In genomic region chr5:45281081-45281480, GRCh38 we compare ENCODE assay signal across 28 cellular contexts.
"Had no signal": no experiment of that assay in that cellular context is flagged by ENCODE, and none has a peak within 500 bp of the region (broad histone marks: within the 10 kb centered on the region; RNA-seq: fewer than 3 reads in every experiment).

No MANE protein-coding gene starts in this region.

- H3K27me3 Mint-ChIP-seq: activated naive CD8-positive, alpha-beta T cell treated with anti-CD3 and anti-CD28 coated beads, Interleukin-2, amount 10 ng/mL, durations not matched to agents 7 days and 5 days; IgD-negative memory B cell; T-cell had no signal

- H3K4me3 ChIP-seq: adrenal gland, MG63, Peyer's patch, SJSA1 had no signal

- H3K36me3 ChIP-seq: adrenal gland, MG63, Peyer's patch, SJSA1, WERI-Rb-1 had no signal

- H3K27me3 ChIP-seq: adrenal gland, MG63, Peyer's patch, SJSA1 had no signal

- H3K27ac ChIP-seq: adrenal gland, KMS-11, Peyer's patch, RWPE1, SJSA1, WERI-Rb-1 had no signal

- H3K9me3 ChIP-seq: adrenal gland, MG63, Peyer's patch, SJSA1 had no signal

- H3K36me3 Mint-ChIP-seq: activated naive CD8-positive, alpha-beta T cell treated with anti-CD3 and anti-CD28 coated beads, Interleukin-2, amount 10 ng/mL, durations not matched to agents 7 days and 5 days; IgD-negative memory B cell; T-cell had no signal

- H3K4me3 Mint-ChIP-seq: activated CD8-positive, alpha-beta T cell treated with anti-CD3 and anti-CD28 coated beads, Interleukin-2, amount 10 ng/mL, durations not matched to agents 7 days and 5 days; activated naive CD8-positive, alpha-beta T cell treated with anti-CD3 and anti-CD28 coated beads, Interleukin-2, amount 10 ng/mL, durations not matched to agents 7 days and 5 days; IgD-negative memory B cell; T-cell had no signal

- H3K4me2 ChIP-seq: KMS-11 had no signal

- H3K4me1 Mint-ChIP-seq: activated naive CD8-positive, alpha-beta T cell treated with anti-CD3 and anti-CD28 coated beads, Interleukin-2, amount 10 ng/mL, durations not matched to agents 7 days and 5 days; T-cell had no signal

- ATAC-seq: activated CD4-positive, CD25-positive, alpha-beta regulatory T cell treated with anti-CD3 and anti-CD28 coated beads, Interleukin-2, amount 50 U/mL, for 24 hours; activated CD8-positive, alpha-beta T cell treated with anti-CD3 and anti-CD28 coated beads, Interleukin-2, amount 10 ng/mL, durations not matched to agents 7 days and 5 days; SK-N-SH treated with all-trans-retinoic acid at 6 μM for 48 hours; T-cell had no signal

- H3K27ac Mint-ChIP-seq: activated CD8-positive, alpha-beta T cell treated with anti-CD3 and anti-CD28 coated beads, Interleukin-2, amount 10 ng/mL, durations not matched to agents 7 days and 5 days; activated naive CD8-positive, alpha-beta T cell treated with anti-CD3 and anti-CD28 coated beads, Interleukin-2, amount 10 ng/mL, durations not matched to agents 7 days and 5 days; IgD-negative memory B cell; T-cell had no signal

- DNase-seq: activated CD4-positive, alpha-beta T cell treated with anti-CD3 and anti-CD28 coated beads for 48 hours; activated CD4-positive, alpha-beta T cell treated with anti-CD3 and anti-CD28 coated beads, Interleukin-2, amount 50 U/mL, for 4 hours; activated CD8-positive, alpha-beta memory T cell treated with anti-CD3 and anti-CD28 coated beads, Interleukin-2, amount 50 U/mL, for 48 hours; activated CD8-positive, alpha-beta T cell treated with anti-CD3 and anti-CD28 coated beads, Interleukin-2, amount 10 ng/mL, durations not matched to agents 7 days and 5 days; activated naive CD4-positive, alpha-beta T cell treated with anti-CD3 and anti-CD28 coated beads, Interleukin-2, amount 50 U/mL, for 16 hours; activated naive CD8-positive, alpha-beta T cell treated with anti-CD3 and anti-CD28 coated beads, Interleukin-2, amount 10 ng/mL, durations not matched to agents 7 days and 5 days; activated T-cell treated with anti-CD3 and anti-CD28 coated beads, Interleukin-2, amount 50 U/mL, for 1 hour; adrenal gland; anterior cingulate cortex; MG63; NCI-H1048; NCI-H1417; NCI-H2029; NCI-H2107; NCI-H510A treated with DMSO at 0.1 percent for 48 hours; NCI-H69; Peyer's patch; Right ventricle myocardium superior; T-cell; T-helper 2 cell; T1000; WERI-Rb-1 had no signal

- H3K4me1 ChIP-seq: adrenal gland, Peyer's patch, SJSA1 had no signal
